In genomic region chr1:167198518-167199133, GRCh38 we compare ENCODE assay signal across 19 cellular contexts. TPM values are rescaled to one million over a fixed set of nuclear protein-coding genes. Genes with fewer than 3 reads are reported as not detected.
DNase-seq lines count a peak whose midpoint lies in the region; TF ChIP-seq lines count a peak whose summit lies in the region.
"Had no signal": no experiment of that assay in that cellular context is flagged by ENCODE, and none has a peak within 500 bp of the region (broad histone marks: within the 10 kb centered on the region; RNA-seq: fewer than 3 reads in every experiment).

No MANE protein-coding gene starts in this region.

- no peaks in the 10 kb centered on the region for H3K9me3 ChIP-seq in A673 (ENCODE audit: low read depth, low read length, poor library complexity, severe bottlenecking)
- H3K9me3 ChIP-seq: ovary had no signal

- no peak overlapping the region for H3K4me3 Mint-ChIP-seq in activated T-helper 1 cell treated with anti-CD3 and anti-CD28 coated beads, Interleukin-12 subunit alpha, Interleukin-12 subunit beta, Interleukin-2, Interleukin-4 antibody, amounts not matched to agents 30 ng/mL and 10 ng/mL and 1 ng/mL, durations not matched to agents 14 hours and 24 hours and 36 hours
- H3K4me3 Mint-ChIP-seq: activated CD4-positive, alpha-beta memory T cell treated with anti-CD3 and anti-CD28 coated beads, Interleukin-2, amount 10 ng/mL, durations not matched to agents 7 days and 5 days; activated naive CD8-positive, alpha-beta T cell treated with anti-CD3 and anti-CD28 coated beads, Interleukin-2, amount 50 U/mL, for 24 hours; B cell had no signal

- H3K27me3 Mint-ChIP-seq in activated T-helper 1 cell treated with anti-CD3 and anti-CD28 coated beads, Interleukin-12 subunit alpha, Interleukin-12 subunit beta, Interleukin-2, Interleukin-4 antibody, amounts not matched to agents 30 ng/mL and 10 ng/mL and 1 ng/mL, durations not matched to agents 14 hours and 24 hours and 36 hours (ENCODE audit: insufficient read depth) = peaks cover 1% of the 10 kb centered on the region
- H3K27me3 Mint-ChIP-seq: activated CD4-positive, alpha-beta memory T cell treated with anti-CD3 and anti-CD28 coated beads, Interleukin-2, amount 10 ng/mL, durations not matched to agents 7 days and 5 days; activated naive CD8-positive, alpha-beta T cell treated with anti-CD3 and anti-CD28 coated beads, Interleukin-2, amount 50 U/mL, for 24 hours; B cell had no signal

- TF ChIP-seq CTCF in VCaP (conservative IDR thresholded peaks at IDR 0.05) = no peak
- TF ChIP-seq CTCF in A673 (conservative IDR thresholded peaks at IDR 0.05; ENCODE audit: low read depth, low read length) = no peak

- H3K4me1 ChIP-seq in A673 (ENCODE audit: insufficient read depth, low read length, poor library complexity, severe bottlenecking) = peaks cover 29% of the 10 kb centered on the region

- H3K27me3 ChIP-seq in A673 (replicated peaks; ENCODE audit: insufficient read depth, low read depth, low read length, poor library complexity) = no peaks in the 10 kb centered on the region
- H3K27me3 ChIP-seq: cardiac muscle cell, heart right ventricle, ovary had no signal

- DNase-seq in DMS153 (lab: John Stamatoyannopoulos, UW) = peak; percentile 81
- peak; percentile 24 for DNase-seq in HT1080 (ENCODE audit: low read depth)
- DNase-seq in left kidney (ENCODE audit: low read depth, low spot score) = peak; percentile 85
- no peak for DNase-seq in dedifferentiated amniotic fluid mesenchymal stem cell (ENCODE audit: extremely low spot score)
- DNase-seq in A673 (ENCODE audit: low spot score) = no peak
- DNase-seq in activated T-helper 1 cell treated with anti-CD3 and anti-CD28 coated beads, Interleukin-12 subunit alpha, Interleukin-12 subunit beta, Interleukin-2, Interleukin-4 antibody, amounts not matched to agents 30 ng/mL and 10 ng/mL and 1 ng/mL, durations not matched to agents 14 hours and 24 hours and 36 hours (ENCODE audit: low spot score) = no peak
- DNase-seq: activated CD4-positive, alpha-beta memory T cell treated with anti-CD3 and anti-CD28 coated beads, Interleukin-2, amount 10 ng/mL, durations not matched to agents 7 days and 5 days; activated naive CD8-positive, alpha-beta T cell treated with anti-CD3 and anti-CD28 coated beads, Interleukin-2, amount 50 U/mL, for 24 hours; effector CD4-positive, alpha-beta T cell; heart right ventricle; NCI-H1436; ovary; stimulated activated CD4-positive, alpha-beta T cell treated with anti-CD3 and anti-CD28 coated beads, Interleukin-4, amount 100 ng/mL, for 24 hours; T-helper 1 cell had no signal

- H3K4me3 ChIP-seq in A673 (ENCODE audit: low read depth, low read length, poor library complexity, severe bottlenecking) = no peak overlapping the region
- H3K4me3 ChIP-seq: cardiac muscle cell, heart right ventricle, ovary had no signal

- intact Hi-C loops in A673 (cut with micrococcal nuclease; ENCODE audit: unreplicated experiment) = no loop called here
- intact Hi-C loops in activated T-helper 1 cell treated with anti-CD3 and anti-CD28 coated beads, Interleukin-12 subunit alpha, Interleukin-12 subunit beta, Interleukin-2, Interleukin-4 antibody, amounts not matched to agents 30 ng/mL and 10 ng/mL and 1 ng/mL, durations not matched to agents 14 hours and 24 hours and 36 hours (cut with micrococcal nuclease) = no loop called here

- H3K36me3 Mint-ChIP-seq in activated T-helper 1 cell treated with anti-CD3 and anti-CD28 coated beads, Interleukin-12 subunit alpha, Interleukin-12 subunit beta, Interleukin-2, Interleukin-4 antibody, amounts not matched to agents 30 ng/mL and 10 ng/mL and 1 ng/mL, durations not matched to agents 14 hours and 24 hours and 36 hours (ENCODE audit: low read depth) = no peaks in the 10 kb centered on the region

- no peaks in the 10 kb centered on the region for H3K36me3 ChIP-seq in A673 (ENCODE audit: insufficient read depth, low read length, poor library complexity, severe bottlenecking)
- H3K36me3 ChIP-seq: cardiac muscle cell, heart right ventricle, ovary had no signal

- BruUV-seq in A673 (replicated peaks; lab: Mats Ljungman, UMichigan) = no TSS peak

- H3K27ac Mint-ChIP-seq in activated T-helper 1 cell treated with anti-CD3 and anti-CD28 coated beads, Interleukin-12 subunit alpha, Interleukin-12 subunit beta, Interleukin-2, Interleukin-4 antibody, amounts not matched to agents 30 ng/mL and 10 ng/mL and 1 ng/mL, durations not matched to agents 14 hours and 24 hours and 36 hours = no peak overlapping the region
- H3K27ac Mint-ChIP-seq: activated CD4-positive, alpha-beta memory T cell treated with anti-CD3 and anti-CD28 coated beads, Interleukin-2, amount 10 ng/mL, durations not matched to agents 7 days and 5 days; B cell had no signal

- H3K27ac ChIP-seq in VCaP = peak overlapping the region; percentile 59
- H3K27ac ChIP-seq in A673 (ENCODE audit: low read depth, low read length, poor library complexity, severe bottlenecking) = no peak overlapping the region
- H3K27ac ChIP-seq: cardiac muscle cell, heart right ventricle, HL-60, KMS-11, ovary had no signal

- POLR2A ChIA-PET in A673 (lab: Charles Lee; ENCODE audit: low non-redundant PET) = no interaction called here

- H3K9me3 Mint-ChIP-seq in activated T-helper 1 cell treated with anti-CD3 and anti-CD28 coated beads, Interleukin-12 subunit alpha, Interleukin-12 subunit beta, Interleukin-2, Interleukin-4 antibody, amounts not matched to agents 30 ng/mL and 10 ng/mL and 1 ng/mL, durations not matched to agents 14 hours and 24 hours and 36 hours = no peaks in the 10 kb centered on the region
- H3K9me3 Mint-ChIP-seq: activated CD4-positive, alpha-beta memory T cell treated with anti-CD3 and anti-CD28 coated beads, Interleukin-2, amount 10 ng/mL, durations not matched to agents 7 days and 5 days; activated naive CD8-positive, alpha-beta T cell treated with anti-CD3 and anti-CD28 coated beads, Interleukin-2, amount 50 U/mL, for 24 hours had no signal

- H3K4me1 Mint-ChIP-seq in activated T-helper 1 cell treated with anti-CD3 and anti-CD28 coated beads, Interleukin-12 subunit alpha, Interleukin-12 subunit beta, Interleukin-2, Interleukin-4 antibody, amounts not matched to agents 30 ng/mL and 10 ng/mL and 1 ng/mL, durations not matched to agents 14 hours and 24 hours and 36 hours (ENCODE audit: low read depth) = no peaks in the 10 kb centered on the region
- H3K4me1 Mint-ChIP-seq: activated CD4-positive, alpha-beta memory T cell treated with anti-CD3 and anti-CD28 coated beads, Interleukin-2, amount 10 ng/mL, durations not matched to agents 7 days and 5 days; B cell had no signal

- CTCF ChIA-PET in A673 (lab: Charles Lee) = interaction anchor here (0.6 kb wide), 1 partner anchor 300 kb away, joined by 3 read pairs; no protein-coding TSS in a partner anchor

RNA-seq across cellular contexts. Expression of gene POU2F1, which starts 22.1 kb away (rescaled TPM):
- total RNA-seq in HT1080 (2014; rRNA removed; shearing (Covaris generic)) = 4.6 and 5.0 TPM in 2 replicates
- polyA plus RNA-seq in HT1080 (2015; cell fraction: cytosol; rRNA removed) = 2.8 and 4.0 TPM in 2 replicates
- 8.0 and 12.5 TPM in 2 replicates for polyA plus RNA-seq in HT1080 (2015; cell fraction: nucleus; rRNA removed)
- 25.0 and 28.3 TPM in 2 replicates for total RNA-seq in A673 (2021)
- total RNA-seq in activated T-helper 1 cell treated with anti-CD3 and anti-CD28 coated beads, Interleukin-12 subunit alpha, Interleukin-12 subunit beta, Interleukin-2, Interleukin-4 antibody, amounts not matched to agents 30 ng/mL and 10 ng/mL and 1 ng/mL, durations not matched to agents 14 hours and 24 hours and 36 hours = 20.2 and 24.6 TPM in 2 replicates

Comparison
In these comparisons a context has a peak if more than half of its experiments do, and no peak if none do; other contexts are left out.
1. DNase-seq: peak in DMS153 (single experiment), HT1080 (single experiment) and left kidney (single experiment); none in dedifferentiated amniotic fluid mesenchymal stem cell (single experiment), A673 (single experiment) and activated T-helper 1 cell treated with anti-CD3 and anti-CD28 coated beads, Interleukin-12 subunit alpha, Interleukin-12 subunit beta, Interleukin-2, Interleukin-4 antibody, amounts not matched to agents 30 ng/mL and 10 ng/mL and 1 ng/mL, durations not matched to agents 14 hours and 24 hours and 36 hours (single experiment).